In genomic region chr1:186829679-186830587, GRCh38 we compare ENCODE assay signal across 9 cellular contexts. TPM values are rescaled to one million over a fixed set of nuclear protein-coding genes. Genes with fewer than 3 reads are reported as not detected.
DNase-seq lines count a peak whose midpoint lies in the region; ATAC-seq and TF ChIP-seq lines count a peak whose summit lies in the region.
"Had no signal": no experiment of that assay in that cellular context is flagged by ENCODE, and none has a peak within 500 bp of the region (broad histone marks: within the 10 kb centered on the region; RNA-seq: fewer than 3 reads in every experiment).

No MANE protein-coding gene starts in this region.

- peak; percentile 30 for ATAC-seq in GM21447 (IDR thresholded peaks at IDR 0.05; ENCODE audit: unreplicated experiment)
- no peak for ATAC-seq in GM18907 (IDR thresholded peaks at IDR 0.05; ENCODE audit: unreplicated experiment)

- H3K9ac ChIP-seq in SK-N-MC (ENCODE audit: insufficient read length) = peak overlapping the region; percentile 73

- 52 to 58% methylated on average over 14 of the region's 14 CpGs for WGBS in esophagus squamous epithelium, 2 donors
- 71% methylated on average over 14 of the region's 14 CpGs for WGBS in prostate gland

- H3K4me1 ChIP-seq in esophagus squamous epithelium (peaks cover 0 to 25% (median 0%) of the 10 kb centered on the region in 3 donors), prostate gland (replicated peaks) (no peaks in the 10 kb centered on the region)

- intact Hi-C loops in esophagus squamous epithelium (cut with DNase I) = no loop called here
- intact Hi-C loops in prostate gland (cut with DNase I) = no loop called here

- H3K36me3 ChIP-seq in SK-N-MC (ENCODE audit: insufficient read depth, low read length) (no peaks in the 10 kb centered on the region), esophagus squamous epithelium (no peaks in the 10 kb centered on the region), prostate gland (no peaks in the 10 kb centered on the region)

- TF ChIP-seq CTCF in esophagus squamous epithelium (IDR thresholded peaks at IDR 0.05) (no peak), prostate gland (IDR thresholded peaks at IDR 0.05) (no peak), GM20000 (IDR thresholded peaks at IDR 0.05; ENCODE audit: extremely low read depth, missing control alignments) (no peak)

- no peak for TF ChIP-seq POLR2A in esophagus squamous epithelium (IDR thresholded peaks at IDR 0.05)
- no peak for TF ChIP-seq POLR2A in prostate gland (IDR thresholded peaks at IDR 0.05)

- H3K27ac ChIP-seq in SK-N-MC (no peak overlapping the region), esophagus squamous epithelium (peak overlapping the region in 2 of 4 donors; percentile 91 to 95), prostate gland (no peak overlapping the region)

- H3K4me3 ChIP-seq in SK-N-MC (peak overlapping the region; percentile 87), esophagus squamous epithelium (peak overlapping the region; percentile 57 to 92 (median 78)), prostate gland (peak overlapping the region; percentile 49 to 59)

- DNase-seq in SK-N-MC (ENCODE audit: low read depth, low spot score) = no peak
- no peak for DNase-seq in esophagus squamous epithelium (lab: John Stamatoyannopoulos, UW)
- DNase-seq in prostate gland (ENCODE audit: low spot score) = no peak
- no peak for DNase-seq in NCI-H446 treated with DMSO at 0.1 percent for 48 hours (lab: John Stamatoyannopoulos, UW)
- DNase-seq in epidermal melanocyte (ENCODE audit: insufficient read length, low spot score) = no peak
- no peak for DNase-seq in GM20000 (ENCODE audit: low spot score)

- H3K27me3 ChIP-seq in esophagus squamous epithelium (no peaks in the 10 kb centered on the region), prostate gland (replicated peaks; ENCODE audit: insufficient read depth) (no peaks in the 10 kb centered on the region)

- no peaks in the 10 kb centered on the region for H3K9me3 ChIP-seq in SK-N-MC (ENCODE audit: low read depth, low read length)
- H3K9me3 ChIP-seq in esophagus squamous epithelium = no peaks in the 10 kb centered on the region
- no peaks in the 10 kb centered on the region for H3K9me3 ChIP-seq in prostate gland

RNA-seq across cellular contexts. Expression of gene PLA2G4A, which starts 1.2 kb away (rescaled TPM):
- total RNA-seq in esophagus squamous epithelium = 10 to 100 TPM; 11.8 to 22.6 (median 14.6) TPM
- 1 to 10 TPM; 6.1 to 8.8 TPM for total RNA-seq in prostate gland
- total RNA-seq: OCI-LY7 had no signal
